In genomic region chr4:22389240-22389871, GRCh38 we compare ENCODE assay signal across 8 cellular contexts.
DNase-seq lines count a peak whose midpoint lies in the region; ATAC-seq and TF ChIP-seq lines count a peak whose summit lies in the region.

No MANE protein-coding gene starts in this region.

- H3K4me1 ChIP-seq in Caco-2 (no peaks in the 10 kb centered on the region), PC-3 (ENCODE audit: insufficient read depth, low read length) (peaks cover 29% of the 10 kb centered on the region), body of pancreas (no peaks in the 10 kb centered on the region)

- H3K27ac Mint-ChIP-seq in Caco-2 (ENCODE audit: unreplicated experiment): no peak overlapping the region

- H3K9me3 ChIP-seq in Caco-2 (no peaks in the 10 kb centered on the region), PC-3 (ENCODE audit: low read length) (no peaks in the 10 kb centered on the region), body of pancreas (no peaks in the 10 kb centered on the region)

- H3K9me3 Mint-ChIP-seq in Caco-2 (ENCODE audit: unreplicated experiment): no peaks in the 10 kb centered on the region

- TF ChIP-seq CTCF in Caco-2 (IDR thresholded peaks at IDR 0.05; ENCODE audit: insufficient read depth in 1 of 2, low read depth in 1 of 2, low read length in 1 of 2, severe bottlenecking in 1 of 2, unreplicated experiment in 1 of 2): peak; percentile 69 to 79
- peak; percentile 85 for TF ChIP-seq CTCF in PC-3 (conservative IDR thresholded peaks at IDR 0.05; ENCODE audit: low read depth, low read length)
- TF ChIP-seq CTCF in body of pancreas (IDR thresholded peaks at IDR 0.05): peak; percentile 54 to 81 (median 69)

- peaks cover 6% of the 10 kb centered on the region for H3F3A ChIP-seq in PC-3 (ENCODE audit: low read length, unreplicated experiment)

- intact Hi-C loops in Caco-2 (cut with micrococcal nuclease; ENCODE audit: unreplicated experiment) (loop anchor here (1.0 to 10.0 kb wide), 4 partner anchors 152 to 600 kb away; no protein-coding TSS in a partner anchor), PC-3 (cut with micrococcal nuclease) (loop anchor here (1.0 to 5.0 kb wide), 4 partner anchors 33 to 600 kb away; no protein-coding TSS in a partner anchor), body of pancreas (cut with DNase I) (no loop called here)

- WGBS in body of pancreas, 2 donors: 33 to 36% methylated on average over 3 of the region's 3 CpGs

- CTCF ChIA-PET in Caco-2 (lab: Charles Lee): interaction anchor here (0.5 to 2.1 kb wide), 6 partner anchors 9 to 600 kb away, joined by 3 to 22 read pairs (median 4); no protein-coding TSS in a partner anchor
- CTCF ChIA-PET in PC-3 (lab: Charles Lee): interaction anchor here (0.7 to 1.9 kb wide), 4 partner anchors 260 to 600 kb away, joined by 3 to 16 read pairs (median 7); no protein-coding TSS in a partner anchor

- peak; percentile 54 to 55 for DNase-seq in Caco-2
- peak; percentile 49 for DNase-seq in HS-5 (ENCODE audit: low read depth)
- DNase-seq in PC-3: peak; percentile 67
- DNase-seq in body of pancreas: peak; percentile 50 to 69 (median 60)
- DNase-seq in iPS-NIHi11 (ENCODE audit: low spot score): peak; percentile 62
- DNase-seq in stimulated activated CD4-positive, alpha-beta T cell treated with anti-CD3 and anti-CD28 coated beads, Interleukin-12 subunit alpha, Interleukin-12 subunit beta, amount 100 ng/mL, for 4 hours: peak; percentile 23

- H3K36me3 Mint-ChIP-seq in Caco-2 (ENCODE audit: insufficient read depth, unreplicated experiment): peaks cover 11% of the 10 kb centered on the region

- H4K20me1 ChIP-seq in PC-3 (ENCODE audit: low read length): no peaks in the 10 kb centered on the region

- no peaks in the 10 kb centered on the region for H3K79me2 ChIP-seq in PC-3 (ENCODE audit: low read length)

- H3K4me2 ChIP-seq in PC-3 (ENCODE audit: low read length): no peak overlapping the region

- H3K27me3 ChIP-seq in Caco-2 (replicated peaks; ENCODE audit: control insufficient read depth, insufficient read depth, low read length) (no peaks in the 10 kb centered on the region), PC-3 (ENCODE audit: low read length) (no peaks in the 10 kb centered on the region), body of pancreas (no peaks in the 10 kb centered on the region)

- H3K9me2 ChIP-seq in PC-3 (replicated peaks; ENCODE audit: low read length): no peaks in the 10 kb centered on the region

- H3K4me3 ChIP-seq in Caco-2 (ENCODE audit: low read depth, low read length): no peak overlapping the region
- H3K4me3 ChIP-seq in PC-3 (ENCODE audit: low read length): no peak overlapping the region
- H3K4me3 ChIP-seq in body of pancreas: no peak overlapping the region

- BruUV-seq in Caco-2 (replicated peaks; lab: Mats Ljungman, UMichigan) (no TSS peak), PC-3 (replicated peaks; lab: Mats Ljungman, UMichigan) (no TSS peak)

- H2AFZ ChIP-seq in PC-3 (ENCODE audit: low read length): no peak overlapping the region

- H3K27me3 Mint-ChIP-seq in Caco-2 (ENCODE audit: insufficient read depth, unreplicated experiment): no peaks in the 10 kb centered on the region

- H3K27ac ChIP-seq in PC-3 (ENCODE audit: low read length) (no peak overlapping the region), body of pancreas (no peak overlapping the region)

- no peak overlapping the region for H3K4me3 Mint-ChIP-seq in Caco-2 (ENCODE audit: unreplicated experiment)

- no peak for TF ChIP-seq POLR2A in body of pancreas (IDR thresholded peaks at IDR 0.05)

- no peaks in the 10 kb centered on the region for H3K4me1 Mint-ChIP-seq in Caco-2 (ENCODE audit: low read depth, unreplicated experiment)

- H3K9ac ChIP-seq in PC-3 (ENCODE audit: low read length): no peak overlapping the region

- ATAC-seq in GM19328 (IDR thresholded peaks at IDR 0.05; ENCODE audit: unreplicated experiment) (peak; percentile 76), PC-3 (no peak), body of pancreas (peak; percentile 78), HG02970 (IDR thresholded peaks at IDR 0.05; ENCODE audit: low FRiP score, unreplicated experiment) (no peak)

- H3K36me3 ChIP-seq in Caco-2 (ENCODE audit: control insufficient read depth, insufficient read depth, low read length): no peaks in the 10 kb centered on the region; the same call in 1 of the 2 replicates
- peaks cover 3% of the 10 kb centered on the region; the same call in 1 of the 2 replicates for H3K36me3 ChIP-seq in PC-3 (ENCODE audit: low read depth, low read length)
- H3K36me3 ChIP-seq in body of pancreas (replicated peaks in 1 of 2; ENCODE audit: insufficient read depth in 1 of 2, low read depth in 2 of 2): peaks cover 0 to 2% of the 10 kb centered on the region in 2 donors

- POLR2A ChIA-PET in Caco-2 (lab: Charles Lee): no interaction called here
- POLR2A ChIA-PET in PC-3 (lab: Charles Lee; ENCODE audit: unreplicated experiment): no interaction called here

Comparison
In these comparisons a context has a peak if more than half of its experiments do, and no peak if none do; other contexts are left out.
1. ATAC-seq: peak in GM19328 (single experiment) and body of pancreas (single experiment); none in PC-3 (single experiment) and HG02970 (single experiment).
2. Peak in every context shown above with its lines, with median percentiles within 50 percentile points of each other: DNase-seq and CTCF ChIP-seq.